In genomic region chr13:99984134-99984462, GRCh38 we compare ENCODE assay signal across 12 cellular contexts. TPM values are rescaled to one million over a fixed set of nuclear protein-coding genes. Genes with fewer than 3 reads are reported as not detected.
DNase-seq lines count a peak whose midpoint lies in the region; ATAC-seq and TF ChIP-seq lines count a peak whose summit lies in the region.
"Had no signal": no experiment of that assay in that cellular context is flagged by ENCODE, and none has a peak within 500 bp of the region (broad histone marks: within the 10 kb centered on the region; RNA-seq: fewer than 3 reads in every experiment).

No MANE protein-coding gene starts in this region.

- no peaks in the 10 kb centered on the region; a peak in 1 of 4 replicates for H3K4me1 ChIP-seq in SK-N-SH (ENCODE audit: control insufficient read depth in 1 of 2, insufficient read depth in 2 of 2, low read depth in 1 of 2, low read length in 1 of 2)

- peaks cover 83% of the 10 kb centered on the region for H3K27me3 ChIP-seq in SK-N-SH (ENCODE audit: insufficient read depth)

- H3K79me2 ChIP-seq in SK-N-SH (ENCODE audit: insufficient read depth) = no peaks in the 10 kb centered on the region

- no peak overlapping the region for H3K27ac ChIP-seq in SK-N-SH (ENCODE audit: low read depth in 2 of 2, low read length in 1 of 2)
- H3K27ac ChIP-seq: coronary artery had no signal

- H3K36me3 ChIP-seq in SK-N-SH (replicated peaks in 1 of 2; ENCODE audit: control insufficient read depth in 1 of 2, insufficient read depth in 2 of 2, low read length in 1 of 2) = no peaks in the 10 kb centered on the region

- H4K20me1 ChIP-seq in SK-N-SH (ENCODE audit: insufficient read depth) = peaks cover 32% of the 10 kb centered on the region

- CTCF ChIA-PET in SK-N-SH (lab: Yijun Ruan, JAX) = interaction anchor here (1.6 to 3.8 kb wide), 3 partner anchors 10 to 531 kb away, joined by 7 to 24 read pairs (median 8); no protein-coding TSS in a partner anchor

- H3K4me1 Mint-ChIP-seq in chondrocyte (ENCODE audit: low read depth) (peaks cover 35% of the 10 kb centered on the region), neural crest cell (peaks cover 49% of the 10 kb centered on the region)

- DNase-seq in SK-N-SH (peak; percentile 21), NCI-H146 treated with DMSO at 0.1 percent for 48 hours (lab: John Stamatoyannopoulos, UW; ENCODE audit: unreplicated experiment) (peak; percentile 67), chondrocyte (ENCODE audit: low spot score) (no peak), neural crest cell (ENCODE audit: low read depth, low spot score) (no peak), SIG-M5 treated with dmso at 0.1 percent for 504 hours (lab: John Stamatoyannopoulos, UW; ENCODE audit: unreplicated experiment) (no peak), NOMO-1 treated with DMSO at 0.1 percent for 48 hours (lab: John Stamatoyannopoulos, UW; ENCODE audit: unreplicated experiment) (no peak)
- DNase-seq: ACHN had no signal

- H3K9me3 Mint-ChIP-seq in chondrocyte (ENCODE audit: low read depth) (no peaks in the 10 kb centered on the region), neural crest cell (no peaks in the 10 kb centered on the region)
- H3K9me3 Mint-ChIP-seq: mesothelial cell of epicardium had no signal

- no peak for TF ChIP-seq EP300 in SK-N-SH (IDR thresholded peaks at IDR 0.05; ENCODE audit: borderline replicate concordance in 1 of 2, low read depth in 1 of 2, low read length in 1 of 2)

- no peak overlapping the region for H2AFZ ChIP-seq in SK-N-SH (ENCODE audit: low read depth)

- peak overlapping the region; percentile 99 for H3K27ac Mint-ChIP-seq in chondrocyte (ENCODE audit: unreplicated experiment)
- H3K27ac Mint-ChIP-seq in neural crest cell (ENCODE audit: unreplicated experiment) = no peak overlapping the region
- H3K27ac Mint-ChIP-seq: mesothelial cell of epicardium had no signal

- ATAC-seq in SK-N-SH treated with all-trans-retinoic acid at 6 μM for 48 hours (no peak), HG03521 (IDR thresholded peaks at IDR 0.05; ENCODE audit: unreplicated experiment) (no peak)

- H3K36me3 Mint-ChIP-seq in chondrocyte (ENCODE audit: low read depth) (peaks cover 19% of the 10 kb centered on the region), neural crest cell (ENCODE audit: low read depth) (peaks cover 12% of the 10 kb centered on the region)
- H3K36me3 Mint-ChIP-seq: mesothelial cell of epicardium had no signal

- no peak for TF ChIP-seq RAD21 in SK-N-SH (IDR thresholded peaks at IDR 0.05; ENCODE audit: low read length)

- H3K9me3 ChIP-seq in SK-N-SH = no peaks in the 10 kb centered on the region

- H3K9me2 ChIP-seq in SK-N-SH = no peaks in the 10 kb centered on the region

- H3F3A ChIP-seq in SK-N-SH (replicated peaks; ENCODE audit: insufficient read depth) = peaks cover 4% of the 10 kb centered on the region

- POLR2A ChIA-PET in SK-N-SH (lab: Yijun Ruan, JAX) = no interaction called here

- H3K27me3 Mint-ChIP-seq in chondrocyte (ENCODE audit: low read depth) = no peaks in the 10 kb centered on the region
- H3K27me3 Mint-ChIP-seq in neural crest cell (ENCODE audit: low read depth) = peaks cover 75% of the 10 kb centered on the region

- no peak overlapping the region for H3K4me3 ChIP-seq in SK-N-SH (ENCODE audit: low read depth in 2 of 2, low read length in 1 of 2)
- H3K4me3 ChIP-seq: coronary artery had no signal

- no peak overlapping the region for H3K9ac ChIP-seq in SK-N-SH

- H3K4me2 ChIP-seq in SK-N-SH = no peak overlapping the region

- H3K4me3 Mint-ChIP-seq in chondrocyte (ENCODE audit: unreplicated experiment) (peak overlapping the region; percentile 95), neural crest cell (peak overlapping the region; percentile 93)

- TF ChIP-seq CTCF in SK-N-SH (IDR thresholded peaks at IDR 0.05) (no peak), chondrocyte (IDR thresholded peaks at IDR 0.05) (no peak), neural crest cell (conservative IDR thresholded peaks at IDR 0.05) (no peak)

- WGBS in SK-N-SH (ENCODE audit: low lambda C conversion rate) = 9% methylated on average over 9 of the region's 9 CpGs

TF ChIP-seq in SK-N-SH, 30 proteins besides CTCF, POLR2A, EP300 and RAD21:
- TF ChIP-seq SIN3A (IDR thresholded peaks at IDR 0.05; ENCODE audit: borderline replicate concordance, low read depth, low read length) (no peak), EZH2phosphoT487 (IDR thresholded peaks at IDR 0.05; ENCODE audit: borderline replicate concordance, low read depth) (0 out of 2 replicates have a peak, but pooled peaks have one; percentile 7), FOXM1 (IDR thresholded peaks at IDR 0.05; ENCODE audit: low read depth) (no peak)
TF ChIP-seq in SK-N-SH: peak in this region for 1.

TF ChIP-seq in SK-N-SH treated with all-trans-retinoic acid at 6 μM for 48 hours, 23 proteins besides CTCF, POLR2A, EP300 and RAD21 (continues in another document):
- TF ChIP-seq ZNF565 (CRISPR knock-in tag; conservative IDR thresholded peaks at IDR 0.05; ENCODE audit: low read depth) (no peak), ARNTL (CRISPR knock-in tag; IDR thresholded peaks at IDR 0.05; ENCODE audit: borderline replicate concordance, low read depth) (no peak), BACH2 (CRISPR knock-in tag; IDR thresholded peaks at IDR 0.05; ENCODE audit: borderline replicate concordance) (no peak), POU6F1 (CRISPR knock-in tag; IDR thresholded peaks at IDR 0.05; ENCODE audit: borderline replicate concordance, low read depth) (no peak), TOX (CRISPR knock-in tag; IDR thresholded peaks at IDR 0.05; ENCODE audit: borderline replicate concordance) (no peak), ZNF70 (CRISPR knock-in tag; IDR thresholded peaks at IDR 0.05) (no peak), ZC3H10 (CRISPR knock-in tag; IDR thresholded peaks at IDR 0.05) (no peak), PPARA (CRISPR knock-in tag; IDR thresholded peaks at IDR 0.05; ENCODE audit: borderline replicate concordance) (no peak), CSDC2 (CRISPR knock-in tag; IDR thresholded peaks at IDR 0.05) (no peak), ZNF8 (CRISPR knock-in tag; IDR thresholded peaks at IDR 0.05) (no peak), TSHZ2 (CRISPR knock-in tag; IDR thresholded peaks at IDR 0.05) (no peak), TCF4 (CRISPR knock-in tag; IDR thresholded peaks at IDR 0.05; ENCODE audit: borderline replicate concordance) (no peak), RARB (CRISPR knock-in tag; IDR thresholded peaks at IDR 0.05) (no peak), ESRRG (CRISPR knock-in tag; IDR thresholded peaks at IDR 0.05) (no peak), GLIS3 (CRISPR knock-in tag; IDR thresholded peaks at IDR 0.05) (no peak)

RNA-seq across cellular contexts. Expression of gene ZIC2, which starts 2.5 kb away (rescaled TPM):
- not detected in 2 replicates for polyA plus RNA-seq in SK-N-SH (2012; rRNA removed)
- not detected in 2 replicates for polyA plus RNA-seq in SK-N-SH (2012; cell fraction: cytosol; rRNA removed)
- polyA plus RNA-seq in SK-N-SH (2012; cell fraction: nucleus; rRNA removed) = not detected in 2 replicates
- total RNA-seq in chondrocyte (26.4 to 55.8 TPM (median 30.6 TPM) in 3 replicates), neural crest cell (48.6 and 55.3 TPM in 2 replicates)
- total RNA-seq: mesothelial cell of epicardium, skeletal muscle tissue had no signal

RNA-seq across cellular contexts. Expression of gene ZIC5, which starts 12.5 kb away (rescaled TPM):
- polyA plus RNA-seq in SK-N-SH (2012; rRNA removed) = not detected in 2 replicates
- not detected in 2 replicates for polyA plus RNA-seq in SK-N-SH (2012; cell fraction: cytosol; rRNA removed)
- not detected in 2 replicates for polyA plus RNA-seq in SK-N-SH (2012; cell fraction: nucleus; rRNA removed)
- total RNA-seq in chondrocyte (2.7 to 5.8 TPM (median 3.1 TPM) in 3 replicates), neural crest cell (6.3 and 6.7 TPM in 2 replicates)
- total RNA-seq: mesothelial cell of epicardium, skeletal muscle tissue had no signal

Comparison
In these comparisons a context has a peak if more than half of its experiments do, and no peak if none do; other contexts are left out.
1. DNase-seq: peak in SK-N-SH (single experiment) and NCI-H146 treated with DMSO at 0.1 percent for 48 hours (single experiment); none in chondrocyte (single experiment), neural crest cell (single experiment), SIG-M5 treated with dmso at 0.1 percent for 504 hours (single experiment) and NOMO-1 treated with DMSO at 0.1 percent for 48 hours (single experiment).